ENCODE assay signal across 8 cellular contexts in the genomic region with DNA sequence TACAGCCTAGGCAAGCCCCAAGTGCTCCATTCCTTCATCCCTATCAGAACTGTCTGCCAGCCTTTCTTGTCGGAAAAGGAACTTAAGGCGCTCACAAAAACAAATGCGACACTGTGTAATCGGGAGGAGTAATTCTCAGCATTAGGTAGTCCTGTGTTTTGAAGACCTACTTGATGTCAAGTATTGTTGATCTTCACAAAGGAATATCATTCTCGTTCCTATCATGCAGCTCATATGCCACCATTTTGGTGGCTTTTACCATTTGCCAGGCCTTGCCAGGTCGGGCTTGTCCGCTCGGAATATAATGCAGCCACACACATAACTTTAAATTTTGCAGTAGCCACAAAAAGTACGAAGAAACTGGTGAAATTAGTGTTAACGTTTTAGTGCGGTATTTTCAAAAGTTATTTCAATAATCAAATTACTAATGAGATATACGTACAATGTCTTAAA. TPM values are rescaled to one million over a fixed set of nuclear protein-coding genes. Genes with fewer than 3 reads are reported as not detected.
DNase-seq lines count a peak whose midpoint lies in the region; ATAC-seq, FAIRE-seq and TF ChIP-seq lines count a peak whose summit lies in the region.

No MANE protein-coding gene starts in this region.

- TF ChIP-seq RAD21 in K562 (CRISPR knock-in tag; conservative IDR thresholded peaks at IDR 0.05 in 1 of 2, IDR thresholded peaks at IDR 0.05 in 1 of 2) = no peak

- in situ Hi-C loops in K562 (cut with MboI) = no loop called here

- no peak for TF ChIP-seq EP300 in K562 (IDR thresholded peaks at IDR 0.05; ENCODE audit: low read length)

- POLR2A ChIA-PET in K562 (lab: Yijun Ruan, JAX) = interaction anchor here (0.6 to 0.8 kb wide), 2 partner anchors 14 to 799 kb away, joined by 3 to 4 read pairs; no protein-coding TSS in a partner anchor

- TF ChIP-seq CTCF in Loucy (conservative IDR thresholded peaks at IDR 0.05; ENCODE audit: low read length) (no peak), K562 (IDR thresholded peaks at IDR 0.05 in 2 of 3, conservative IDR thresholded peaks at IDR 0.05 in 1 of 3; ENCODE audit: insufficient read depth in 2 of 3, low read depth in 1 of 3, low read length in 3 of 3) (no peak), lower leg skin (IDR thresholded peaks at IDR 0.05) (no peak), upper lobe of right lung (IDR thresholded peaks at IDR 0.05) (no peak)

- TF ChIP-seq POLR2A in K562 (conservative IDR thresholded peaks at IDR 0.05) (no peak), lower leg skin (IDR thresholded peaks at IDR 0.05) (no peak)

- H3K9me3 ChIP-seq in Loucy (ENCODE audit: insufficient read depth, low read depth, low read length) = no peaks in the 10 kb centered on the region
- H3K9me3 ChIP-seq in K562 (replicated peaks; ENCODE audit: control insufficient read depth, insufficient read depth, low read depth, low read length) = no peaks in the 10 kb centered on the region
- H3K9me3 ChIP-seq in upper lobe of right lung = no peaks in the 10 kb centered on the region

- H3K9ac ChIP-seq in Loucy (ENCODE audit: low read depth, low read length, poor library complexity, severe bottlenecking) (peak overlapping the region; percentile 100), K562 (ENCODE audit: insufficient read depth in 1 of 2, low read depth in 2 of 2, low read length in 2 of 2) (peak overlapping the region; percentile 93 to 98)

- no peak; the same call in 2 of the 3 replicates for ATAC-seq in K562
- no peak for ATAC-seq in upper lobe of right lung
- no peak for ATAC-seq in HG03108 (IDR thresholded peaks at IDR 0.05; ENCODE audit: unreplicated experiment)

- H3K27me3 ChIP-seq in Loucy (ENCODE audit: insufficient read depth, low read length, poor library complexity, severe bottlenecking) (peaks cover 10% of the 10 kb centered on the region), K562 (ENCODE audit: control insufficient read depth in 2 of 2, insufficient read depth in 2 of 2, low read length in 2 of 2) (no peaks in the 10 kb centered on the region), upper lobe of right lung (no peaks in the 10 kb centered on the region)

- H4K20me1 ChIP-seq in Loucy (ENCODE audit: insufficient read depth, low read length, poor library complexity, severe bottlenecking) (peaks cover 30% of the 10 kb centered on the region), K562 (replicated peaks; ENCODE audit: control insufficient read depth, insufficient read depth, low read length) (no peaks in the 10 kb centered on the region; the same call in 1 of the 2 replicates)

- BruUV-seq in K562 (replicated peaks; lab: Mats Ljungman, UMichigan) = no TSS peak

- H3K4me1 ChIP-seq in Loucy (ENCODE audit: insufficient read depth, low read length, poor library complexity, severe bottlenecking) = peaks cover 14% of the 10 kb centered on the region
- peaks cover 3 to 5% of the 10 kb centered on the region in 2 experiments; a peak in 4 of 5 replicates for H3K4me1 ChIP-seq in K562 (replicated peaks in 1 of 2; ENCODE audit: control insufficient read depth in 2 of 2, insufficient read depth in 2 of 2, low read length in 2 of 2)
- peaks cover 14% of the 10 kb centered on the region for H3K4me1 ChIP-seq in upper lobe of right lung

- H3K36me3 ChIP-seq in Loucy (ENCODE audit: insufficient read depth, low read length) (peaks cover 11% of the 10 kb centered on the region; the same call in 1 of the 2 replicates), K562 (ENCODE audit: control insufficient read depth, insufficient read depth, low read length) (peaks cover 14% of the 10 kb centered on the region; the same call in 2 of the 3 replicates), upper lobe of right lung (peaks cover 5% of the 10 kb centered on the region)

- H3K4me3 ChIP-seq in Loucy (ENCODE audit: low read length, poor library complexity, severe bottlenecking) (peak overlapping the region; percentile 94), K562 (peak overlapping the region; percentile 97), lower leg skin (ENCODE audit: low read depth, poor library complexity, severe bottlenecking) (peak overlapping the region; percentile 96), upper lobe of right lung (peak overlapping the region; percentile 86)

- H3K27ac ChIP-seq in K562 (ENCODE audit: extremely low read depth, low read depth, low read length) = peak overlapping the region; percentile 98
- H3K27ac ChIP-seq in upper lobe of right lung = peak overlapping the region; percentile 100

- 21% methylated on average over 12 of the region's 12 CpGs for WGBS in K562 (ENCODE audit: insufficient coverage, low coverage, missing lambda C conversion rate)
- WGBS in lower leg skin, 2 donors = 44 to 45% methylated on average over 12 of the region's 12 CpGs

- DNase-seq in NCI-H1417 (lab: John Stamatoyannopoulos, UW) = peak in 2 of 3 experiments; percentile 46 to 88
- DNase-seq in NCI-H1417 treated with DMSO at 0.1 percent for 48 hours (lab: John Stamatoyannopoulos, UW) = no peak
- DNase-seq in K562 (ENCODE audit: extremely low read depth in 1 of 4, low spot score in 3 of 4) = peak in 2 of 4 experiments; percentile 11 to 30
- no peak for DNase-seq in lower leg skin (ENCODE audit: low spot score in 2 of 2)
- DNase-seq in upper lobe of right lung = no peak
- no peak for DNase-seq in stimulated activated CD4-positive, alpha-beta T cell treated with anti-CD3 and anti-CD28 coated beads, Interleukin-4, amount 100 ng/mL, for 24 hours

- H3K9me2 ChIP-seq in Loucy (replicated peaks; ENCODE audit: low read depth, low read length) = no peaks in the 10 kb centered on the region

- FAIRE-seq in K562 (lab: Jason Lieb, UNC) = peak; percentile 75

- peaks cover 48% of the 10 kb centered on the region for H3K79me2 ChIP-seq in Loucy (ENCODE audit: insufficient read depth, low read length)
- peaks cover 49% of the 10 kb centered on the region for H3K79me2 ChIP-seq in K562 (ENCODE audit: control insufficient read depth, insufficient read depth, low read length)

- no peaks in the 10 kb centered on the region; the same call in 1 of the 2 replicates for H3F3A ChIP-seq in Loucy (ENCODE audit: low read depth)

- intact Hi-C loops in K562 (cut with micrococcal nuclease) = no loop called here
- intact Hi-C loops in lower leg skin (cut with DNase I; ENCODE audit: low total_unique reads) = no loop called here
- intact Hi-C loops in upper lobe of right lung (cut with DNase I) = no loop called here

- H3K4me2 ChIP-seq in Loucy (ENCODE audit: low read depth, low read length, poor library complexity, severe bottlenecking) (peak overlapping the region; percentile 89), K562 (ENCODE audit: insufficient read depth, low read length) (peak overlapping the region; percentile 91)

- CTCF ChIA-PET in K562 (lab: Yijun Ruan, JAX; ENCODE audit: low intra/inter-chr PET ratio) = no interaction called here

- peak overlapping the region; percentile 84 for H2AFZ ChIP-seq in Loucy (ENCODE audit: low read length)
- H2AFZ ChIP-seq in K562 (ENCODE audit: low read depth, low read length) = peak overlapping the region; percentile 96

- H3K9me1 ChIP-seq in K562 (ENCODE audit: control insufficient read depth, insufficient read depth, low read length) = no peaks in the 10 kb centered on the region

TF ChIP-seq in K562, 482 proteins besides CTCF, POLR2A, EP300 and RAD21 (continues in another document):
- TF ChIP-seq SAP30 (IDR thresholded peaks at IDR 0.05; ENCODE audit: borderline replicate concordance, insufficient read depth, low read depth, low read length, poor library complexity, severe bottlenecking) = no peak
- no peak for TF ChIP-seq GTF2E2 (tag; IDR thresholded peaks at IDR 0.05)
- TF ChIP-seq ZFP1 (CRISPR knock-in tag; IDR thresholded peaks at IDR 0.05) = no peak
- no peak for TF ChIP-seq SMARCC2 (IDR thresholded peaks at IDR 0.05; ENCODE audit: low read depth)
- TF ChIP-seq SRSF1 (IDR thresholded peaks at IDR 0.05; ENCODE audit: low read depth, low read length) = no peak
- TF ChIP-seq NR2C2 (CRISPR knock-in tag; IDR thresholded peaks at IDR 0.05) = no peak
- peak; percentile 91; the same call in 1 of the 2 replicates for TF ChIP-seq NR2C2 (tag; IDR thresholded peaks at IDR 0.05)
- no peak for TF ChIP-seq ZBTB7A (IDR thresholded peaks at IDR 0.05; ENCODE audit: borderline replicate concordance, control insufficient read depth, low read depth, low read length)
- TF ChIP-seq ZNF253 (CRISPR knock-in tag; conservative IDR thresholded peaks at IDR 0.05) = no peak
- TF ChIP-seq PHB (CRISPR knock-in tag; IDR thresholded peaks at IDR 0.05) = no peak
- no peak for TF ChIP-seq KAT2B (IDR thresholded peaks at IDR 0.05; ENCODE audit: low read depth, low read length)
- TF ChIP-seq, protein P1, sequence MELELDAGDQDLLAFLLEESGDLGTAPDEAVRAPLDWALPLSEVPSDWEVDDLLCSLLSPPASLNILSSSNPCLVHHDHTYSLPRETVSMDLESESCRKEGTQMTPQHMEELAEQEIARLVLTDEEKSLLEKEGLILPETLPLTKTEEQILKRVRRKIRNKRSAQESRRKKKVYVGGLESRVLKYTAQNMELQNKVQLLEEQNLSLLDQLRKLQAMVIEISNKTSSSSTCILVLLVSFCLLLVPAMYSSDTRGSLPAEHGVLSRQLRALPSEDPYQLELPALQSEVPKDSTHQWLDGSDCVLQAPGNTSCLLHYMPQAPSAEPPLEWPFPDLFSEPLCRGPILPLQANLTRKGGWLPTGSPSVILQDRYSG (tag; conservative IDR thresholded peaks at IDR 0.05; ENCODE audit: low read depth) = no peak
- TF ChIP-seq E2F3 (CRISPR knock-in tag; IDR thresholded peaks at IDR 0.05) = no peak

RNA-seq across cellular contexts. Expression of a gene that starts 0.9 kb away (rescaled TPM):
- 29.3 and 104 TPM in 2 replicates for total RNA-seq in K562 (2011; cell fraction: chromatin; rRNA removed; ENCODE audit: low replicate concordance)
- 16.8 and 17.8 TPM in 2 replicates for total RNA-seq in K562 (2011; cell fraction: nucleolus; rRNA removed)
- total RNA-seq in K562 (2011; cell fraction: nucleoplasm; rRNA removed) = 29.3 and 44.7 TPM in 2 replicates
- 29.9 and 37.8 TPM in 2 replicates for total RNA-seq in K562 (2014; rRNA removed)
- 44.5 and 46.2 TPM in 2 replicates for total RNA-seq in K562 (2014; rRNA removed; fragmentation: Illumina TruSeq; extraction: Trizol)
- 48.5 and 54.9 TPM in 2 replicates for total RNA-seq in K562 (2015; rRNA removed; fragmentation: Illumina TruSeq; extraction: Trizol)
- 44.9 and 49.9 TPM in 2 replicates for total RNA-seq in K562 (2021)
- polyA plus RNA-seq in K562 (2011; rRNA removed) = 32.5 and 32.8 TPM in 2 replicates
- polyA plus RNA-seq in K562 (2011; cell fraction: cytosol; rRNA removed) = 8.2 and 13.6 TPM in 2 replicates
- polyA plus RNA-seq in K562 (2011; cell fraction: nucleus; rRNA removed) = 31.4 and 33.4 TPM in 2 replicates
- 28.6 and 29.4 TPM in 2 replicates for polyA plus RNA-seq in K562 (2012)
- polyA plus RNA-seq in K562 (2014; fragmentation: Illumina TruSeq; extraction: Trizol) = 42.6 and 54.1 TPM in 2 replicates
- polyA plus RNA-seq in K562 (2014; fragmentation: Nextera tagmentation; extraction: Ambion mirVana) = 10 to 100 TPM in 1 of 2 experiments, 1 to 10 TPM in 1; 9.5 to 14.7 TPM
- polyA plus RNA-seq in K562 (2014; rRNA removed) = 32.8 and 52.6 TPM in 2 replicates
- polyA minus RNA-seq in K562 (2011; rRNA and poly(A)+ RNA removed) = 36.3 and 37.3 TPM in 2 replicates
- polyA minus RNA-seq in K562 (2011; cell fraction: cytosol; rRNA and poly(A)+ RNA removed) = 12.9 and 22.3 TPM in 2 replicates
- 12.9 and 27.3 TPM in 2 replicates for polyA minus RNA-seq in K562 (2011; cell fraction: nucleus; rRNA and poly(A)+ RNA removed)
- 100 to 1,000 TPM in 1 of 4 donors, 10 to 100 TPM in 3; 86.5 to 115 (median 88.9) TPM for total RNA-seq in lower leg skin
- 86.2 TPM for total RNA-seq in upper lobe of right lung

Comparison
In these comparisons a context has a peak if more than half of its experiments do, and no peak if none do; other contexts are left out.
1. DNase-seq: peak in NCI-H1417 (2 of 3); none in NCI-H1417 treated with DMSO at 0.1 percent for 48 hours (single experiment), lower leg skin (0 of 2), upper lobe of right lung (single experiment) and stimulated activated CD4-positive, alpha-beta T cell treated with anti-CD3 and anti-CD28 coated beads, Interleukin-4, amount 100 ng/mL, for 24 hours (single experiment).
2. Peak in every context shown above with its lines, with median percentiles within 50 percentile points of each other: H3K4me3 ChIP-seq.